ENCODE assay signal across 2 cellular contexts in genomic region chrX:115018040-115018647, GRCh38.
TF ChIP-seq lines count a peak whose summit lies in the region.

No MANE protein-coding gene starts in this region.

TF ChIP-seq in IMR-90, 13 proteins besides CTCF, POLR2A, EP300 and RAD21:
- TF ChIP-seq CEBPB (IDR thresholded peaks at IDR 0.05; ENCODE audit: low read depth, low read length) (no peak), FOS (IDR thresholded peaks at IDR 0.05; ENCODE audit: low read depth, low read length) (no peak), MAFK (IDR thresholded peaks at IDR 0.05; ENCODE audit: low read depth, low read length) (no peak), MAZ (IDR thresholded peaks at IDR 0.05; ENCODE audit: borderline replicate concordance, low read depth, low read length) (no peak), BHLHE40 (IDR thresholded peaks at IDR 0.05; ENCODE audit: low read depth, low read length) (no peak), SMC3 (IDR thresholded peaks at IDR 0.05; ENCODE audit: low read depth, low read length) (no peak), USF2 (IDR thresholded peaks at IDR 0.05; ENCODE audit: low read depth, low read length) (no peak), RFX5 (IDR thresholded peaks at IDR 0.05; ENCODE audit: low read depth, low read length) (no peak), ELK1 (IDR thresholded peaks at IDR 0.05; ENCODE audit: borderline replicate concordance, low read depth, low read length) (no peak), NFE2L2 (IDR thresholded peaks at IDR 0.05; ENCODE audit: low read depth, low read length) (no peak), RCOR1 (IDR thresholded peaks at IDR 0.05; ENCODE audit: insufficient replicate concordance, low read length) (no peak), CHD1 (IDR thresholded peaks at IDR 0.05; ENCODE audit: low read depth, low read length) (no peak), MXI1 (IDR thresholded peaks at IDR 0.05; ENCODE audit: borderline replicate concordance, low read depth, low read length) (no peak)

TF ChIP-seq in WTC11, 78 proteins besides CTCF, POLR2A, EP300 and RAD21:
- TF ChIP-seq CBFB (CRISPR knock-in tag; IDR thresholded peaks at IDR 0.05; ENCODE audit: low read depth) (no peak), E2F4 (CRISPR knock-in tag; IDR thresholded peaks at IDR 0.05; ENCODE audit: borderline replicate concordance, low read depth) (no peak), MYBL2 (CRISPR knock-in tag; IDR thresholded peaks at IDR 0.05) (no peak), ATF3 (CRISPR knock-in tag; conservative IDR thresholded peaks at IDR 0.05) (no peak), ZBTB21 (CRISPR knock-in tag; IDR thresholded peaks at IDR 0.05; ENCODE audit: borderline replicate concordance) (no peak), PREB (CRISPR knock-in tag; IDR thresholded peaks at IDR 0.05; ENCODE audit: borderline replicate concordance) (no peak)
